ENCODE assay signal across 8 cellular contexts in genomic region chr4:141307241-141307689, GRCh38.
DNase-seq lines count a peak whose midpoint lies in the region; ATAC-seq lines count a peak whose summit lies in the region.

No MANE protein-coding gene starts in this region.

- DNase-seq in AG08395 (ENCODE audit: low spot score) = peak; percentile 73
- DNase-seq in NCI-H2107 (lab: John Stamatoyannopoulos, UW) = peak; percentile 2
- DNase-seq in cerebellar cortex (ENCODE audit: low spot score) = peak; percentile 67
- DNase-seq in left kidney (ENCODE audit: low read depth, low spot score) = peak; percentile 88
- peak; percentile 30 to 47 for DNase-seq in stimulated activated CD4-positive, alpha-beta T cell treated with anti-CD3 and anti-CD28 coated beads, Interleukin-4, amount 100 ng/mL, for 48 hours (ENCODE audit: low read depth in 2 of 2)

- ATAC-seq in GM18519 (IDR thresholded peaks at IDR 0.05; ENCODE audit: low FRiP score, unreplicated experiment) (peak; percentile 100), HG03025 (IDR thresholded peaks at IDR 0.05; ENCODE audit: low FRiP score, unreplicated experiment) (peak; percentile 98)
- ATAC-seq in activated CD4-positive, CD25-positive, alpha-beta regulatory T cell treated with anti-CD3 and anti-CD28 coated beads, Interleukin-2, amount 50 U/mL, for 24 hours = peak; percentile 85

Comparison
In these comparisons a context has a peak if more than half of its experiments do, and no peak if none do; other contexts are left out.
1. Peak in every context shown above with its lines: DNase-seq and ATAC-seq.
2. DNase-seq: peak in every context shown above with its lines; median percentile 88 in left kidney; 73 in AG08395; 67 in cerebellar cortex; 38 in stimulated activated CD4-positive, alpha-beta T cell treated with anti-CD3 and anti-CD28 coated beads, Interleukin-4, amount 100 ng/mL, for 48 hours; 2 in NCI-H2107.